Comparison of ENCODE assay signal across 37 cellular contexts in the genomic region with DNA sequence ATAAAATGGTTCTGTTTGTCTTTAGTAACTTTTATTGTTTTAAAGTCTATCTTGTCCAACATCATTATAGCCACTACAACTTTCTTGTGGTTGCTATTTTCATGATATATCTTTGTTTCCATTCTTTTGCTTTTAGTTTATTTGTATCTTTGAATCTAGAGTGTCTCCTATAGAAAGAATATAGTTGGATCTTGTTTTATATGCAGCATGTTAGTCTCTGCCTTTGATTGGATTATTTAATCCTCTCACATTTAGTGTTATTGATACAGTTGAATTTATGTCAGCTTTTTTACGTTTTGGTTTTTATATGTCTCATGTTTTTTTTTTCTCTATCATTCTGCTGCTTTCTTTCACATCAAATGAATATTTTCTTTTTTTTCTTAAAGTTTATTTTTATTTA.
"Had no signal": no experiment of that assay in that cellular context is flagged by ENCODE, and none has a peak within 500 bp of the region (broad histone marks: within the 10 kb centered on the region; RNA-seq: fewer than 3 reads in every experiment).

No MANE protein-coding gene starts in this region.

- H3K27me3 ChIP-seq: adrenal gland, cardiac muscle cell had no signal

- H3K9me3 ChIP-seq: adrenal gland had no signal

- H3K4me1 Mint-ChIP-seq: activated B cell treated with CpG ODN at 0.5 μM for 24 hours; activated CD4-positive, alpha-beta memory T cell treated with anti-CD3 and anti-CD28 coated beads, Interleukin-2, amount 10 ng/mL, durations not matched to agents 7 days and 5 days; activated CD4-positive, alpha-beta T cell treated with anti-CD3 and anti-CD28 coated beads, Interleukin-2, amount 10 ng/mL, durations not matched to agents 24 days and 14 days; activated CD8-positive, alpha-beta memory T cell treated with anti-CD3 and anti-CD28 coated beads, Interleukin-2, amount 10 ng/mL, durations not matched to agents 7 days and 5 days; brain; central memory CD8-positive, alpha-beta T cell had no signal

- H3K36me3 Mint-ChIP-seq: brain had no signal

- FAIRE-seq: bronchial epithelial cell, TTC549 had no signal

- H3K27ac ChIP-seq: adrenal gland, cardiac muscle cell, VCaP had no signal

- ATAC-seq: activated CD8-positive, alpha-beta memory T cell treated with anti-CD3 and anti-CD28 coated beads, Interleukin-2, amount 10 ng/mL, durations not matched to agents 7 days and 5 days; activated CD8-positive, alpha-beta T cell treated with anti-CD3 and anti-CD28 coated beads, Interleukin-2, amount 10 ng/mL, durations not matched to agents 7 days and 5 days; activated naive CD4-positive, alpha-beta T cell treated with anti-CD3 and anti-CD28 coated beads, Interleukin-2, amount 50 U/mL, for 72 hours had no signal

- H3K4me1 ChIP-seq: adrenal gland had no signal

- H3K4me3 ChIP-seq: adrenal gland, cardiac muscle cell had no signal

- H3K4me3 Mint-ChIP-seq: activated B cell treated with CpG ODN at 0.5 μM for 24 hours; activated CD4-positive, alpha-beta memory T cell treated with anti-CD3 and anti-CD28 coated beads, Interleukin-2, amount 10 ng/mL, durations not matched to agents 7 days and 5 days; activated CD4-positive, alpha-beta T cell treated with anti-CD3 and anti-CD28 coated beads, Interleukin-2, amount 10 ng/mL, durations not matched to agents 24 days and 14 days; activated CD8-positive, alpha-beta memory T cell treated with anti-CD3 and anti-CD28 coated beads, Interleukin-2, amount 10 ng/mL, durations not matched to agents 7 days and 5 days; activated CD8-positive, alpha-beta T cell treated with anti-CD3 and anti-CD28 coated beads, Interleukin-2, amount 10 ng/mL, durations not matched to agents 7 days and 5 days; activated naive CD4-positive, alpha-beta T cell treated with anti-CD3 and anti-CD28 coated beads for 36 hours; activated naive CD8-positive, alpha-beta T cell treated with anti-CD3 and anti-CD28 coated beads for 36 hours; activated T-cell treated with anti-CD3 and anti-CD28 coated beads, Interleukin-2, amount 50 U/mL, for 24 hours; brain; central memory CD8-positive, alpha-beta T cell; T-helper 1 cell treated with Interleukin-12 subunit alpha and Interleukin-12 subunit beta and Interleukin-4 antibody, amounts not matched to agents 30 μg/mL and 1 μg/mL, for 36 hours; T-helper 2 cell treated with Interferon-gamma antibody and Interleukin-4, amounts not matched to agents 5 μg/mL and 100 μg/mL, for 36 hours had no signal

- H3K36me3 ChIP-seq: adrenal gland, cardiac muscle cell had no signal

- H3K27me3 Mint-ChIP-seq: activated B cell treated with CpG ODN at 0.5 μM for 24 hours; activated CD4-positive, alpha-beta memory T cell treated with anti-CD3 and anti-CD28 coated beads, Interleukin-2, amount 10 ng/mL, durations not matched to agents 7 days and 5 days; activated CD8-positive, alpha-beta memory T cell treated with anti-CD3 and anti-CD28 coated beads, Interleukin-2, amount 10 ng/mL, durations not matched to agents 7 days and 5 days; activated naive CD8-positive, alpha-beta T cell treated with anti-CD3 and anti-CD28 coated beads for 36 hours; brain; central memory CD8-positive, alpha-beta T cell had no signal

- DNase-seq: activated B cell treated with CpG ODN at 0.5 μM for 24 hours; activated CD4-positive, alpha-beta memory T cell treated with anti-CD3 and anti-CD28 coated beads, Interleukin-2, amount 10 ng/mL, durations not matched to agents 7 days and 5 days; activated CD4-positive, alpha-beta T cell treated with anti-CD3 and anti-CD28 coated beads for 4 hours; activated CD4-positive, alpha-beta T cell treated with anti-CD3 and anti-CD28 coated beads, Interleukin-2, amount 10 ng/mL, durations not matched to agents 24 days and 14 days; activated CD4-positive, alpha-beta T cell treated with anti-CD3 and anti-CD28 coated beads, Interleukin-2, amount 50 U/mL, for 1 hour; activated CD4-positive, alpha-beta T cell treated with anti-CD3 and anti-CD28 coated beads, Interleukin-2, amount 50 U/mL, for 4 hours; activated CD4-positive, CD25-positive, alpha-beta regulatory T cell treated with anti-CD3 and anti-CD28 coated beads, Interleukin-2, amount 50 U/mL, for 72 hours; activated CD8-positive, alpha-beta memory T cell treated with anti-CD3 and anti-CD28 coated beads for 24 hours; activated CD8-positive, alpha-beta memory T cell treated with anti-CD3 and anti-CD28 coated beads, Interleukin-2, amount 10 ng/mL, durations not matched to agents 7 days and 5 days; activated CD8-positive, alpha-beta memory T cell treated with anti-CD3 and anti-CD28 coated beads, Interleukin-2, amount 50 U/mL, for 48 hours; activated CD8-positive, alpha-beta T cell treated with anti-CD3 and anti-CD28 coated beads, Interleukin-2, amount 10 ng/mL, durations not matched to agents 7 days and 5 days; activated effector memory CD4-positive, alpha-beta T cell treated with Interleukin-2 at 50 U/mL for 16 hours; activated gamma-delta T cell treated with Interleukin-2 at 50 U/mL for 16 hours; activated naive CD4-positive, alpha-beta T cell; activated naive CD4-positive, alpha-beta T cell treated with anti-CD3 and anti-CD28 coated beads for 36 hours; activated naive CD4-positive, alpha-beta T cell treated with anti-CD3 and anti-CD28 coated beads, Interleukin-2, amount 50 U/mL, for 16 hours; activated naive CD8-positive, alpha-beta T cell treated with anti-CD3 and anti-CD28 coated beads for 36 hours; activated T-cell treated with anti-CD3 and anti-CD28 coated beads, Interleukin-2, amount 50 U/mL, for 24 hours; activated T-cell treated with anti-CD3 and anti-CD28 coated beads, Interleukin-2, amount 50 U/mL, for 48 hours; adrenal gland; amniotic stem cell; aorta; caudate nucleus; cerebellar nuclear complex; T-helper 1 cell; T-helper 2 cell; T-helper 9 cell had no signal

- H3K27ac Mint-ChIP-seq: activated B cell treated with CpG ODN at 0.5 μM for 24 hours; activated CD4-positive, alpha-beta memory T cell treated with anti-CD3 and anti-CD28 coated beads, Interleukin-2, amount 10 ng/mL, durations not matched to agents 7 days and 5 days; activated CD4-positive, alpha-beta T cell treated with anti-CD3 and anti-CD28 coated beads, Interleukin-2, amount 10 ng/mL, durations not matched to agents 24 days and 14 days; activated CD8-positive, alpha-beta memory T cell treated with anti-CD3 and anti-CD28 coated beads, Interleukin-2, amount 10 ng/mL, durations not matched to agents 7 days and 5 days; activated CD8-positive, alpha-beta T cell treated with anti-CD3 and anti-CD28 coated beads, Interleukin-2, amount 10 ng/mL, durations not matched to agents 7 days and 5 days; activated naive CD4-positive, alpha-beta T cell treated with anti-CD3 and anti-CD28 coated beads for 36 hours; activated naive CD4-positive, alpha-beta T cell treated with anti-CD3 and anti-CD28 coated beads, Interleukin-2, amount 50 U/mL, for 72 hours; activated naive CD8-positive, alpha-beta T cell treated with anti-CD3 and anti-CD28 coated beads for 36 hours; activated T-cell treated with anti-CD3 and anti-CD28 coated beads, Interleukin-2, amount 50 U/mL, for 24 hours; activated T-helper 2 cell treated with anti-CD3 and anti-CD28 coated beads, Interferon-gamma antibody, Interleukin-2, Interleukin-4, amounts not matched to agents 10 μg/mL and 5 μg/mL and 100 μg/mL, durations not matched to agents 14 hours and 24 hours and 36 hours; brain; T-helper 1 cell treated with Interleukin-12 subunit alpha and Interleukin-12 subunit beta and Interleukin-4 antibody, amounts not matched to agents 30 μg/mL and 1 μg/mL, for 36 hours; T-helper 2 cell treated with Interferon-gamma antibody and Interleukin-4, amounts not matched to agents 5 μg/mL and 100 μg/mL, for 36 hours had no signal
